ENCODE assay signal across 9 cellular contexts in the genomic region with DNA sequence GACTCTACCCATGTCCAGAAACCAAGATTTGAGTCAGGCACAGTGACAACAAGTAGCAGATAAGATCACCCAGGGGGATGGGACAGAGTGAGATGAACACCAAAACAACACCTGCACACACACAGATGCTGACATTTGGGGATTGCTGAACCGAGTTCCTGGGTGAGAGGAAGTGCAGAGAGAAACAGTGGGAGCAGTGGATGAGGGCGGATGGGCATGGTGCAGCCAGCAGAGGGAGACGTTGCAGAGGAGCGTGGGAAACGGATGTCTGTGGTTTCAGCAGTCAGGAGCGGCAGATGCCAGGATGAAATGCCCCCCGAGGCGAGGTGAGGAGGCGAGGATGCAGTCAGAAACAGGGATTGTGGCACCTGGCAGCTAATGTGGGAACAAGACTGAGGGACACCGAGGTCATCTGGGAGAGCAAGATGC.
DNase-seq lines count a peak whose midpoint lies in the region; ATAC-seq and TF ChIP-seq lines count a peak whose summit lies in the region.
"Had no signal": no experiment of that assay in that cellular context is flagged by ENCODE, and none has a peak within 500 bp of the region (broad histone marks: within the 10 kb centered on the region; RNA-seq: fewer than 3 reads in every experiment).

No MANE protein-coding gene starts in this region.

- peak overlapping the region in 2 of 3 donors; percentile 7 to 11 for H3K27ac Mint-ChIP-seq in IgD-negative memory B cell
- H3K27ac Mint-ChIP-seq in brain: peak overlapping the region in 3 of 5 experiments; percentile 10 to 86 (median 20)

- peaks cover 30% of the 10 kb centered on the region for H3K36me3 Mint-ChIP-seq in IgD-negative memory B cell
- H3K36me3 Mint-ChIP-seq in brain: peaks cover 72% of the 10 kb centered on the region

- H3K9me3 Mint-ChIP-seq in IgD-negative memory B cell (no peaks in the 10 kb centered on the region), brain (peaks cover 0 to 15% (median 5%) of the 10 kb centered on the region in 5 experiments)

- H3K4me1 Mint-ChIP-seq in IgD-negative memory B cell: peaks cover 13 to 18% (median 13%) of the 10 kb centered on the region in 3 donors
- H3K4me1 Mint-ChIP-seq in brain: no peaks in the 10 kb centered on the region

- H3K4me3 Mint-ChIP-seq in IgD-negative memory B cell: no peak overlapping the region
- no peak overlapping the region for H3K4me3 Mint-ChIP-seq in brain

- H3K27me3 Mint-ChIP-seq in IgD-negative memory B cell (no peaks in the 10 kb centered on the region), brain (no peaks in the 10 kb centered on the region)

- peak; percentile 61 for DNase-seq in activated CD8-positive, alpha-beta memory T cell treated with anti-CD3 and anti-CD28 coated beads for 24 hours
- DNase-seq in activated CD8-positive, alpha-beta memory T cell treated with anti-CD3 and anti-CD28 coated beads, Interleukin-2, amount 50 U/mL, for 48 hours: no peak
- DNase-seq in retina: peak; percentile 34
- no peak for DNase-seq in germinal center (ENCODE audit: low spot score)
- DNase-seq in COR-L47 (lab: John Stamatoyannopoulos, UW): no peak
- DNase-seq: RPMI8226 had no signal

- ATAC-seq in GM19397 (IDR thresholded peaks at IDR 0.05; ENCODE audit: unreplicated experiment): no peak

- peak in 1 of 2 experiments; percentile 15 for TF ChIP-seq CTCF in brain (conservative IDR thresholded peaks at IDR 0.05)

Comparison
In these comparisons a context has a peak if more than half of its experiments do, and no peak if none do; other contexts are left out.
1. DNase-seq: peak in activated CD8-positive, alpha-beta memory T cell treated with anti-CD3 and anti-CD28 coated beads for 24 hours (single experiment) and retina (single experiment); none in activated CD8-positive, alpha-beta memory T cell treated with anti-CD3 and anti-CD28 coated beads, Interleukin-2, amount 50 U/mL, for 48 hours (single experiment), germinal center (single experiment) and COR-L47 (single experiment).